ENCODE assay signal across 2 cellular contexts in the genomic region with DNA sequence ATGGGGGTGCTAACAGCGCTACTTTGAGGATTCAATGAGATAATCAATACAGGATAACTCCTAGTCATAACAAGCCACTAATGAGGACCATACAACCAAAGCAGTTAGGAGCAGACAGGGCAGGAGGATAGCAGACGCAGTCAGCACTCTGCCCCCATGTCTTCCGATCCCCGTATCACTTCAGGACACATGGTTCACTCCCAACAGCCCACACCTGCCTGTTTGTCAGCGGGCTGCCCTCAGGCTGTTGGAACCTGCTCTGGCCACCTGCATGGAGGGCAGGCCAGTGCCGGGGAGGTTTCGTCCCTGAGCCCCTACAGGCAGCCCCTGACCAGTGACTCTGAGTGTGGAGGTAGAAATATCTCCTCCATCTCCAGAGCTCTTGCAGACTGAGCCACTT.
TF ChIP-seq lines count a peak whose summit lies in the region.

No MANE protein-coding gene starts in this region.

TF ChIP-seq in GM23338, 12 proteins besides CTCF, POLR2A, EP300 and RAD21:
- no peak for TF ChIP-seq STAT1 (IDR thresholded peaks at IDR 0.05; ENCODE audit: unreplicated experiment)
- TF ChIP-seq EZH2phosphoT487 (IDR thresholded peaks at IDR 0.05; ENCODE audit: unreplicated experiment), result no peak
- TF ChIP-seq ZNF462 (CRISPR knock-in tag; IDR thresholded peaks at IDR 0.05), result no peak
- no peak for TF ChIP-seq JUNB (IDR thresholded peaks at IDR 0.05; ENCODE audit: unreplicated experiment)
- TF ChIP-seq, protein P1, sequence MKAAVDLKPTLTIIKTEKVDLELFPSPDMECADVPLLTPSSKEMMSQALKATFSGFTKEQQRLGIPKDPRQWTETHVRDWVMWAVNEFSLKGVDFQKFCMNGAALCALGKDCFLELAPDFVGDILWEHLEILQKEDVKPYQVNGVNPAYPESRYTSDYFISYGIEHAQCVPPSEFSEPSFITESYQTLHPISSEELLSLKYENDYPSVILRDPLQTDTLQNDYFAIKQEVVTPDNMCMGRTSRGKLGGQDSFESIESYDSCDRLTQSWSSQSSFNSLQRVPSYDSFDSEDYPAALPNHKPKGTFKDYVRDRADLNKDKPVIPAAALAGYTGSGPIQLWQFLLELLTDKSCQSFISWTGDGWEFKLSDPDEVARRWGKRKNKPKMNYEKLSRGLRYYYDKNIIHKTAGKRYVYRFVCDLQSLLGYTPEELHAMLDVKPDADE (IDR thresholded peaks at IDR 0.05), result no peak
- no peak for TF ChIP-seq EZH2 (IDR thresholded peaks at IDR 0.05; ENCODE audit: low read depth, unreplicated experiment)
- TF ChIP-seq ZNF114 (CRISPR knock-in tag; IDR thresholded peaks at IDR 0.05), result no peak
- TF ChIP-seq POLR2AphosphoS5 (IDR thresholded peaks at IDR 0.05; ENCODE audit: low read depth), result no peak

TF ChIP-seq in WTC11, 78 proteins besides CTCF, POLR2A, EP300 and RAD21:
- TF ChIP-seq USF1 (CRISPR knock-in tag; IDR thresholded peaks at IDR 0.05) (no peak), RORB (CRISPR knock-in tag; IDR thresholded peaks at IDR 0.05) (no peak), FOXK1 (CRISPR knock-in tag; IDR thresholded peaks at IDR 0.05) (no peak), MAX (CRISPR knock-in tag; IDR thresholded peaks at IDR 0.05) (no peak), NR3C1 (CRISPR knock-in tag; conservative IDR thresholded peaks at IDR 0.05; ENCODE audit: low read depth) (no peak), TP53 (CRISPR knock-in tag; IDR thresholded peaks at IDR 0.05) (no peak), ZNF121 (CRISPR knock-in tag; IDR thresholded peaks at IDR 0.05) (no peak)
- TF ChIP-seq, protein P2, sequence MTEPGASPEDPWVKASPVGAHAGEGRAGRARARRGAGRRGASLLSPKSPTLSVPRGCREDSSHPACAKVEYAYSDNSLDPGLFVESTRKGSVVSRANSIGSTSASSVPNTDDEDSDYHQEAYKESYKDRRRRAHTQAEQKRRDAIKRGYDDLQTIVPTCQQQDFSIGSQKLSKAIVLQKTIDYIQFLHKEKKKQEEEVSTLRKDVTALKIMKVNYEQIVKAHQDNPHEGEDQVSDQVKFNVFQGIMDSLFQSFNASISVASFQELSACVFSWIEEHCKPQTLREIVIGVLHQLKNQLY (CRISPR knock-in tag; IDR thresholded peaks at IDR 0.05), result no peak
- TF ChIP-seq, protein P3, sequence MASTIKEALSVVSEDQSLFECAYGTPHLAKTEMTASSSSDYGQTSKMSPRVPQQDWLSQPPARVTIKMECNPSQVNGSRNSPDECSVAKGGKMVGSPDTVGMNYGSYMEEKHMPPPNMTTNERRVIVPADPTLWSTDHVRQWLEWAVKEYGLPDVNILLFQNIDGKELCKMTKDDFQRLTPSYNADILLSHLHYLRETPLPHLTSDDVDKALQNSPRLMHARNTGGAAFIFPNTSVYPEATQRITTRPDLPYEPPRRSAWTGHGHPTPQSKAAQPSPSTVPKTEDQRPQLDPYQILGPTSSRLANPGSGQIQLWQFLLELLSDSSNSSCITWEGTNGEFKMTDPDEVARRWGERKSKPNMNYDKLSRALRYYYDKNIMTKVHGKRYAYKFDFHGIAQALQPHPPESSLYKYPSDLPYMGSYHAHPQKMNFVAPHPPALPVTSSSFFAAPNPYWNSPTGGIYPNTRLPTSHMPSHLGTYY (CRISPR knock-in tag; IDR thresholded peaks at IDR 0.05), result no peak
